In genomic region chr13:99600318-99600717, GRCh38 we compare ENCODE assay signal across 13 cellular contexts. TPM values are rescaled to one million over a fixed set of nuclear protein-coding genes. Genes with fewer than 3 reads are reported as not detected.
A peak's percentile ranks its signal among the peaks of the same experiment; 100 is the strongest.
DNase-seq lines count a peak whose midpoint lies in the region; ATAC-seq, FAIRE-seq and TF ChIP-seq lines count a peak whose summit lies in the region.
"Had no signal": no experiment of that assay in that cellular context is flagged by ENCODE, and none has a peak within 500 bp of the region (broad histone marks: within the 10 kb centered on the region; RNA-seq: fewer than 3 reads in every experiment).

No MANE protein-coding gene starts in this region.

- TF ChIP-seq EP300 in A549 (IDR thresholded peaks at IDR 0.05) (no peak), gastroesophageal sphincter (IDR thresholded peaks at IDR 0.05) (no peak)

- H3K27me3 ChIP-seq in gastroesophageal sphincter = no peaks in the 10 kb centered on the region
- H3K27me3 ChIP-seq: ovary had no signal

- H3K4me1 ChIP-seq in A549 (no peaks in the 10 kb centered on the region), OCI-LY7 (ENCODE audit: insufficient read depth, low read length, poor library complexity, severe bottlenecking) (peaks cover 6% of the 10 kb centered on the region), gastroesophageal sphincter (peaks cover 0 to under 1% (median 0%) of the 10 kb centered on the region in 3 donors)

- H3K79me2 ChIP-seq in OCI-LY7 (ENCODE audit: insufficient read depth, low read depth, low read length) = no peaks in the 10 kb centered on the region

- DNase-seq in A549 (ENCODE audit: low read depth in 1 of 2, low spot score in 1 of 2) = no peak
- peak; percentile 43 for DNase-seq in OCI-LY7 (ENCODE audit: low spot score)
- DNase-seq in fibroblast of mammary gland (ENCODE audit: low read depth) = no peak
- DNase-seq: cortex of kidney; foreskin melanocyte; ovary; stimulated activated naive B cell treated with anti-CD40 and anti-IgM and Interleukin-4, amounts not matched to agents 10 μg/mL and 1 μg/mL and 100 μg/mL, for 72 hours had no signal

- TF ChIP-seq CTCF in A549 (IDR thresholded peaks at IDR 0.05) = peak; percentile 13; the same call in 1 of the 3 replicates
- peak; percentile 39 for TF ChIP-seq CTCF in GM12873 (IDR thresholded peaks at IDR 0.05; ENCODE audit: insufficient read depth, low read depth, low read length, missing control alignments)
- peak; percentile 74 for TF ChIP-seq CTCF in OCI-LY7 (conservative IDR thresholded peaks at IDR 0.05; ENCODE audit: low read length)
- peak; percentile 15 for TF ChIP-seq CTCF in fibroblast of mammary gland (conservative IDR thresholded peaks at IDR 0.05; ENCODE audit: control insufficient read depth, insufficient read depth, low read depth, low read length)
- TF ChIP-seq CTCF in gastroesophageal sphincter (IDR thresholded peaks at IDR 0.05) = peak in 1 of 4 experiments; percentile 12

- BruUV-seq in OCI-LY7 (replicated peaks; lab: Mats Ljungman, UMichigan) = no TSS peak

- peak in 1 of 2 experiments; percentile 25; a peak in 1 of 6 replicates for ATAC-seq in A549
- no peak for ATAC-seq in GM21423 (IDR thresholded peaks at IDR 0.05; ENCODE audit: unreplicated experiment)
- no peak for ATAC-seq in HG03135 (IDR thresholded peaks at IDR 0.05; ENCODE audit: unreplicated experiment)
- no peak for ATAC-seq in gastroesophageal sphincter
- ATAC-seq in HG02642 (IDR thresholded peaks at IDR 0.05; ENCODE audit: poor library complexity, unreplicated experiment) = no peak
- ATAC-seq: stimulated activated naive B cell treated with anti-CD40 and anti-IgM and Interleukin-4, amounts not matched to agents 10 μg/mL and 1 μg/mL and 100 μg/mL, for 72 hours had no signal

- H3K9me3 ChIP-seq in A549 (no peaks in the 10 kb centered on the region), OCI-LY7 (ENCODE audit: low read length) (no peaks in the 10 kb centered on the region), gastroesophageal sphincter (no peaks in the 10 kb centered on the region)
- H3K9me3 ChIP-seq: ovary had no signal

- H3K4me2 ChIP-seq in A549 (no peak overlapping the region), OCI-LY7 (ENCODE audit: low read length) (no peak overlapping the region)

- CTCF ChIA-PET in A549 (lab: Yijun Ruan, JAX) = interaction anchor here (0.7 kb wide), 1 partner anchor 12 kb away, joined by 3 read pairs; no protein-coding TSS in a partner anchor
- CTCF ChIA-PET in OCI-LY7 (lab: Charles Lee; ENCODE audit: unreplicated experiment) = no interaction called here

- no peaks in the 10 kb centered on the region for H4K20me1 ChIP-seq in OCI-LY7 (ENCODE audit: insufficient read depth, low read length)

- POLR2A ChIA-PET in A549 (lab: Yijun Ruan, JAX) = interaction anchor here (0.6 kb wide), 1 partner anchor 56 kb away, joined by 3 read pairs; no protein-coding TSS in a partner anchor
- POLR2A ChIA-PET in OCI-LY7 (lab: Charles Lee) = interaction anchor here (0.7 kb wide), 1 partner anchor 149 kb away, joined by 3 read pairs; no protein-coding TSS in a partner anchor

- H3K36me3 ChIP-seq in OCI-LY7 (ENCODE audit: insufficient read depth, low read length) (no peaks in the 10 kb centered on the region), gastroesophageal sphincter (no peaks in the 10 kb centered on the region)
- H3K36me3 ChIP-seq: ovary had no signal

- WGBS in A549 (ENCODE audit: missing lambda C conversion rate) = 58% methylated on average over 7 of the region's 7 CpGs
- 36 to 58% methylated on average over 6 to 7 of the region's 7 CpGs for WGBS in gastroesophageal sphincter (ENCODE audit: low coverage in 1 of 2), 2 donors

- H3K4me3 ChIP-seq in A549 (no peak overlapping the region), OCI-LY7 (ENCODE audit: low read depth, low read length, poor library complexity, severe bottlenecking) (no peak overlapping the region), fibroblast of mammary gland (ENCODE audit: control insufficient read depth, low read depth, low read length) (no peak overlapping the region), gastroesophageal sphincter (no peak overlapping the region)
- H3K4me3 ChIP-seq: ovary had no signal

- FAIRE-seq in A549 (lab: Jason Lieb, UNC) = no peak
- FAIRE-seq: G401.6 had no signal

- peak overlapping the region; percentile 68; the same call in 1 of the 2 replicates for H2AFZ ChIP-seq in OCI-LY7 (ENCODE audit: low read length)

- H3K9me2 ChIP-seq in OCI-LY7 (ENCODE audit: insufficient read depth, low read length) = no peaks in the 10 kb centered on the region

- TF ChIP-seq POLR2A in A549 (IDR thresholded peaks at IDR 0.05; ENCODE audit: low read length) (no peak), gastroesophageal sphincter (IDR thresholded peaks at IDR 0.05) (no peak)

- H3K27ac ChIP-seq in A549 (no peak overlapping the region), OCI-LY7 (ENCODE audit: low read depth, low read length, poor library complexity, severe bottlenecking) (no peak overlapping the region), gastroesophageal sphincter (no peak overlapping the region)
- H3K27ac ChIP-seq: ovary had no signal

- intact Hi-C loops in OCI-LY7 (cut with micrococcal nuclease; ENCODE audit: unreplicated experiment) = loop anchor here (10.0 kb wide), 1 partner anchor 1074 kb away; the partner anchor contains the start of gene TMTC4

- TF ChIP-seq RAD21 in A549 (conservative IDR thresholded peaks at IDR 0.05 in 1 of 2, IDR thresholded peaks at IDR 0.05 in 1 of 2) = peak in 1 of 2 experiments; percentile 38; a peak in 1 of 5 replicates

TF ChIP-seq in A549, 52 proteins besides CTCF, POLR2A, EP300 and RAD21:
- no peak for TF ChIP-seq POLR2AphosphoS2 (conservative IDR thresholded peaks at IDR 0.05; ENCODE audit: low read length)
- TF ChIP-seq KDM1A (IDR thresholded peaks at IDR 0.05; ENCODE audit: low read depth) = no peak
- no peak for TF ChIP-seq TP53 (CRISPR knock-in tag; IDR thresholded peaks at IDR 0.05)

RNA-seq across cellular contexts. Expression of gene CLYBL, which starts 6.2 kb away (rescaled TPM):
- polyA plus RNA-seq in A549 (2011; rRNA removed) (6.9 and 8.1 TPM in 2 replicates), A549 (2017; fragmentation: RNase III; extraction: RNeasy Plus Mini Kit Qiagen cat#74134 plus additional on column Dnase treatment) (2.0 to 2.5 TPM (median 2.2 TPM) in 3 replicates)
- 0.89 and 1.6 TPM in 2 replicates for polyA plus RNA-seq in A549 (2012; cell fraction: cytosol; rRNA removed)
- 0.54 and 1.2 TPM in 2 replicates for polyA plus RNA-seq in A549 (2012; cell fraction: nucleus; rRNA removed)
- 1.4 and 2.3 TPM in 2 replicates for polyA minus RNA-seq in A549 (2011; rRNA and poly(A)+ RNA removed)
- 2.8 and 4.1 TPM in 2 replicates for total RNA-seq in OCI-LY7 (2014; rRNA removed; shearing (Covaris generic))
- total RNA-seq in OCI-LY7 (2022) (6.5 and 7.2 TPM in 2 replicates), gastroesophageal sphincter (10 to 100 TPM in 2 of 4 donors, 1 to 10 TPM in 2; 9.6 to 21.3 (median 11.4) TPM)
